In genomic region chr6:41732601-41733348, GRCh38 we compare ENCODE assay signal across 9 cellular contexts. TPM values are rescaled to one million over a fixed set of nuclear protein-coding genes. Genes with fewer than 3 reads are reported as not detected.
DNase-seq lines count a peak whose midpoint lies in the region; ATAC-seq, FAIRE-seq and TF ChIP-seq lines count a peak whose summit lies in the region.
"Had no signal": no experiment of that assay in that cellular context is flagged by ENCODE, and none has a peak within 500 bp of the region (broad histone marks: within the 10 kb centered on the region; RNA-seq: fewer than 3 reads in every experiment).

No MANE protein-coding gene starts in this region.

- H3K27me3 ChIP-seq in body of pancreas (no peaks in the 10 kb centered on the region), mucosa of rectum (ENCODE audit: control insufficient read depth in 2 of 2, insufficient read depth in 2 of 2, low read length in 2 of 2) (no peaks in the 10 kb centered on the region), stomach smooth muscle (ENCODE audit: control insufficient read depth in 1 of 2, insufficient read depth in 2 of 2, low read length in 2 of 2) (no peaks in the 10 kb centered on the region)

- H3K9me3 ChIP-seq in body of pancreas (no peaks in the 10 kb centered on the region), mucosa of rectum (ENCODE audit: control insufficient read depth in 2 of 2, low read length in 2 of 2) (no peaks in the 10 kb centered on the region), stomach smooth muscle (ENCODE audit: control insufficient read depth in 2 of 2, low read length in 2 of 2) (no peaks in the 10 kb centered on the region)

- DNase-seq in T-cell (peak; percentile 18 to 82 (median 70)), body of pancreas (peak in 2 of 4 donors; percentile 32 to 36), H54 (ENCODE audit: insufficient read length, low spot score) (no peak), NCI-H1048 (lab: John Stamatoyannopoulos, UW) (no peak)

- H3K9ac ChIP-seq in mucosa of rectum (ENCODE audit: low read depth in 1 of 2, low read length in 2 of 2) (peak overlapping the region; percentile 52 to 96), stomach smooth muscle (ENCODE audit: low read length in 2 of 2) (no peak overlapping the region)

- H3K4me3 Mint-ChIP-seq in T-cell: peak overlapping the region; percentile 76 to 83 (median 80)

- CTCF ChIA-PET in T-cell (lab: Charles Lee): interaction anchor here in 1 of 2 donors (0.6 kb wide), 1 partner anchor 49 kb away, joined by 3 read pairs; no protein-coding TSS in a partner anchor

- no peak for TF ChIP-seq CTCF in body of pancreas (IDR thresholded peaks at IDR 0.05)

- ATAC-seq in GM18517 (IDR thresholded peaks at IDR 0.05; ENCODE audit: unreplicated experiment) (peak; percentile 40), HG02852 (IDR thresholded peaks at IDR 0.05; ENCODE audit: unreplicated experiment) (peak; percentile 34), T-cell (replicated peaks in 1 of 4) (peak in 3 of 4 experiments; percentile 11 to 61 (median 13)), body of pancreas (no peak)

- POLR2A ChIA-PET in T-cell (lab: Charles Lee): no interaction called here

- H3K4me3 ChIP-seq in body of pancreas (no peak overlapping the region), mucosa of rectum (ENCODE audit: low read length in 2 of 2) (peak overlapping the region; percentile 78 to 82), stomach smooth muscle (ENCODE audit: low read length in 2 of 2) (peak overlapping the region; percentile 84 to 86)

- WGBS in body of pancreas, 2 donors: 68 to 69% methylated on average over 4 to 8 of the region's 8 CpGs

- H3K9me3 Mint-ChIP-seq in T-cell: no peaks in the 10 kb centered on the region

- H3K36me3 ChIP-seq in body of pancreas (replicated peaks in 1 of 2; ENCODE audit: insufficient read depth in 1 of 2, low read depth in 2 of 2) (no peaks in the 10 kb centered on the region), mucosa of rectum (ENCODE audit: control insufficient read depth in 2 of 2, insufficient read depth in 2 of 2, low read length in 2 of 2) (peaks cover 0 to 5% of the 10 kb centered on the region in 2 donors), stomach smooth muscle (ENCODE audit: control insufficient read depth in 2 of 2, insufficient read depth in 2 of 2, low read length in 2 of 2) (peaks cover 0 to 5% of the 10 kb centered on the region in 2 donors)

- peaks cover 35 to 60% (median 45%) of the 10 kb centered on the region in 3 donors for H3K4me1 Mint-ChIP-seq in T-cell

- no peaks in the 10 kb centered on the region for H3K27me3 Mint-ChIP-seq in T-cell

- H3K4me1 ChIP-seq in body of pancreas: peaks cover 25% of the 10 kb centered on the region
- H3K4me1 ChIP-seq in mucosa of rectum (ENCODE audit: control insufficient read depth in 2 of 2, insufficient read depth in 2 of 2, low read length in 2 of 2): peaks cover 43 to 51% of the 10 kb centered on the region in 2 donors
- H3K4me1 ChIP-seq in stomach smooth muscle (ENCODE audit: control insufficient read depth, insufficient read depth, low read length): peaks cover 45% of the 10 kb centered on the region

- H3K27ac ChIP-seq in body of pancreas (peak overlapping the region in 3 of 4 donors; percentile 85 to 93 (median 87)), mucosa of rectum (ENCODE audit: low read depth in 2 of 2, low read length in 2 of 2) (peak overlapping the region; percentile 93 to 94), stomach smooth muscle (ENCODE audit: low read length) (peak overlapping the region; percentile 82)

- intact Hi-C loops in body of pancreas (cut with DNase I): no loop called here

- no peaks in the 10 kb centered on the region for H3K36me3 Mint-ChIP-seq in T-cell

- no peak for FAIRE-seq in H54 (lab: Jason Lieb, UNC)

- H3K27ac Mint-ChIP-seq in T-cell: peak overlapping the region; percentile 73 to 85

- TF ChIP-seq POLR2A in body of pancreas (IDR thresholded peaks at IDR 0.05) (no peak), H54 (IDR thresholded peaks at IDR 0.05; ENCODE audit: low read depth, low read length) (no peak)

RNA-seq across cellular contexts. Expression of gene TFEB, which starts 2.6 kb away (rescaled TPM):
- 10 to 100 TPM; 18.9 to 28.1 (median 19.5) TPM for total RNA-seq in T-cell
- total RNA-seq in body of pancreas: 10 to 100 TPM in 1 of 2 donors, 1 to 10 TPM in 1; 4.9 to 10.1 TPM

RNA-seq across cellular contexts. Expression of gene PGC, which starts 14.4 kb away (rescaled TPM):
- under 1 TPM in 3 of 5 donors, not detected in 2; 0.58 to 0.86 (median 0.70) TPM for total RNA-seq in T-cell
- total RNA-seq in body of pancreas: 10 to 100 TPM; 48.8 to 91.1 TPM
- total RNA-seq: dermis microvascular lymphatic vessel endothelial cell had no signal

RNA-seq across cellular contexts. Expression of gene FRS3, which starts 46.9 kb away (rescaled TPM):
- 10 to 100 TPM in 1 of 5 donors, 1 to 10 TPM in 4; 5.2 to 10.4 (median 8.9) TPM for total RNA-seq in T-cell
- total RNA-seq in body of pancreas: 1 to 10 TPM; 2.6 to 5.3 TPM

RNA-seq across cellular contexts. Expression of gene PRICKLE4, which starts 47.8 kb away (rescaled TPM):
- under 1 TPM in 2 of 5 donors, not detected in 3; 0.44 to 0.60 TPM for total RNA-seq in T-cell
- total RNA-seq in body of pancreas: 10 to 100 TPM in 1 of 2 donors, 1 to 10 TPM in 1; 4.4 to 16.8 TPM

RNA-seq across cellular contexts. Expression of gene TOMM6, which starts 54.7 kb away (rescaled TPM):
- total RNA-seq in T-cell (100 to 1,000 TPM; 124 to 131 (median 127) TPM), body of pancreas (100 to 1,000 TPM in 1 of 2 donors, 10 to 100 TPM in 1; 83.5 to 127 TPM)

Comparison
In these comparisons a context has a peak if more than half of its experiments do, and no peak if none do; other contexts are left out.
1. DNase-seq: peak in T-cell (34 of 34); none in H54 (single experiment) and NCI-H1048 (single experiment).
2. H3K4me3 ChIP-seq: peak in mucosa of rectum (2 of 2) and stomach smooth muscle (2 of 2); none in body of pancreas (0 of 2).
3. H3K9ac ChIP-seq: peak in mucosa of rectum (2 of 2); none in stomach smooth muscle (0 of 2).
4. RNA of gene PGC, which starts 14.4 kb away (total RNA-seq): 48.8 to 91.1 TPM in body of pancreas; 0.58 to 0.86 TPM in T-cell; every median in the first group is over 10 times any median in the second.
5. Peak in every context shown above with its lines, with median percentiles within 50 percentile points of each other: H3K27ac ChIP-seq.